8 cellular contexts compared by ENCODE assay signal in genomic region chr5:43313854-43314457, GRCh38. TPM values are rescaled to one million over a fixed set of nuclear protein-coding genes. Genes with fewer than 3 reads are reported as not detected.
DNase-seq lines count a peak whose midpoint lies in the region; ATAC-seq and TF ChIP-seq lines count a peak whose summit lies in the region.

No MANE protein-coding gene starts in this region.

- TF ChIP-seq CTCF in Panc1 (IDR thresholded peaks at IDR 0.05) (no peak), endodermal cell (conservative IDR thresholded peaks at IDR 0.05) (no peak), ovary (IDR thresholded peaks at IDR 0.05) (no peak)

- peak overlapping the region; percentile 79 to 85 for H3K4me3 ChIP-seq in Panc1 (ENCODE audit: low read depth in 2 of 2, low read length in 2 of 2)
- H3K4me3 ChIP-seq in endodermal cell (ENCODE audit: low read length) = peak overlapping the region; percentile 46
- peak overlapping the region; percentile 68 for H3K4me3 ChIP-seq in ovary

- H3K4me3 Mint-ChIP-seq in endodermal cell = peak overlapping the region; percentile 99

- peak overlapping the region; percentile 93 for H3K27ac Mint-ChIP-seq in endodermal cell

- intact Hi-C loops in Panc1 (cut with micrococcal nuclease; ENCODE audit: unreplicated experiment) = no loop called here
- intact Hi-C loops in ovary (cut with DNase I) = loop anchor here in 2 of 4 donors (5.0 to 10.0 kb wide), 2 partner anchors 189 to 192 kb away; partner anchors contain the start of gene ZNF131 (in 2 of the 2)

- 47 to 52% methylated on average over 6 to 8 of the region's 8 CpGs for WGBS in endodermal cell (ENCODE audit: insufficient coverage in 1 of 2, insufficient read length in 1 of 2), 2 experiments
- WGBS in ovary, 3 donors = 8 to 10% (median 9%) methylated on average over 8 of the region's 8 CpGs

- CTCF ChIA-PET in Panc1 (lab: Charles Lee) = interaction anchor here (0.7 to 2.3 kb wide), 2 partner anchors 76 to 246 kb away, joined by 3 to 6 read pairs; no protein-coding TSS in a partner anchor

- TF ChIP-seq POLR2A in ovary (IDR thresholded peaks at IDR 0.05) = no peak

- no peaks in the 10 kb centered on the region for H3K27me3 Mint-ChIP-seq in endodermal cell (ENCODE audit: insufficient read depth)

- no peak for TF ChIP-seq EP300 in ovary (IDR thresholded peaks at IDR 0.05)

- no TSS peak for BruUV-seq in Panc1 (replicated peaks; lab: Mats Ljungman, UMichigan)

- H3K4me1 ChIP-seq in Panc1 (ENCODE audit: control insufficient read depth, insufficient read depth, low read length) = peaks cover 14% of the 10 kb centered on the region
- peaks cover 7% of the 10 kb centered on the region for H3K4me1 ChIP-seq in endodermal cell (ENCODE audit: control insufficient read depth, insufficient read depth, low read length)
- H3K4me1 ChIP-seq in ovary (ENCODE audit: insufficient read depth) = peaks cover 5% of the 10 kb centered on the region

- H3K27me3 ChIP-seq in Panc1 (ENCODE audit: control insufficient read depth, insufficient read depth, low read length) (no peaks in the 10 kb centered on the region), endodermal cell (ENCODE audit: control insufficient read depth, insufficient read depth, low read length, poor library complexity, severe bottlenecking) (no peaks in the 10 kb centered on the region), ovary (no peaks in the 10 kb centered on the region)

- H3K9ac ChIP-seq in endodermal cell (ENCODE audit: extremely low read depth, low read length, poor library complexity, severe bottlenecking) = peak overlapping the region; percentile 43

- ATAC-seq in Panc1 (no peak), HG03095 (IDR thresholded peaks at IDR 0.05; ENCODE audit: unreplicated experiment) (no peak)

- in situ Hi-C loops in Panc1 (cut with HindIII; ENCODE audit: low pct_unique_long_range_greater_than_20kb, low sequenced_read_pairs) = no loop called here

- H3K4me1 Mint-ChIP-seq in endodermal cell = peaks cover 35% of the 10 kb centered on the region

- H3K9me3 Mint-ChIP-seq in endodermal cell = no peaks in the 10 kb centered on the region

- peak overlapping the region; percentile 98 for H3K27ac ChIP-seq in Panc1 (ENCODE audit: low read length)
- H3K27ac ChIP-seq in endodermal cell (ENCODE audit: low read depth, low read length) = peak overlapping the region; percentile 80
- H3K27ac ChIP-seq in ovary = peak overlapping the region in 1 of 2 donors; percentile 71

- H3K36me3 Mint-ChIP-seq in endodermal cell (ENCODE audit: low read depth) = peaks cover 10% of the 10 kb centered on the region

- POLR2A ChIA-PET in Panc1 (lab: Charles Lee) = interaction anchor here (0.6 kb wide), 1 partner anchor 170 kb away, joined by 4 read pairs; no protein-coding TSS in a partner anchor

- H3K9me3 ChIP-seq in Panc1 (ENCODE audit: control insufficient read depth, insufficient read depth, low read depth, low read length) (no peaks in the 10 kb centered on the region), endodermal cell (ENCODE audit: control insufficient read depth, low read length) (no peaks in the 10 kb centered on the region), ovary (no peaks in the 10 kb centered on the region)

- H3K36me3 ChIP-seq in Panc1 (ENCODE audit: control insufficient read depth, insufficient read depth, low read length) = peaks cover 3% of the 10 kb centered on the region; the same call in 1 of the 2 replicates
- H3K36me3 ChIP-seq in endodermal cell (ENCODE audit: control insufficient read depth, insufficient read depth, low read length) = peaks cover 17% of the 10 kb centered on the region
- H3K36me3 ChIP-seq in ovary = no peaks in the 10 kb centered on the region

- peak; percentile 1 for DNase-seq in activated effector memory CD4-positive, alpha-beta T cell treated with Interleukin-2 at 50 U/mL for 16 hours
- no peak for DNase-seq in activated effector memory CD4-positive, alpha-beta T cell treated with anti-CD3 and anti-CD28 coated beads, Interleukin-2, amount 50 U/mL, for 16 hours
- DNase-seq in Panc1 (ENCODE audit: low read depth, low spot score) = no peak
- peak; percentile 59 for DNase-seq in endodermal cell
- peak in 4 of 5 donors; percentile 12 to 36 (median 22) for DNase-seq in ovary
- DNase-seq in Kasumi-1 (lab: John Stamatoyannopoulos, UW) = no peak
- DNase-seq in NCI-H526 (lab: John Stamatoyannopoulos, UW) = no peak

RNA-seq across cellular contexts. Expression of gene HMGCS1, which starts 0.7 kb away (rescaled TPM):
- total RNA-seq in Panc1 (2021; ENCODE audit: unreplicated experiment) (66.1 TPM), endodermal cell (100 to 1,000 TPM; 142 to 176 TPM), ovary (100 to 1,000 TPM in 1 of 7 donors, 10 to 100 TPM in 6; 22.1 to 248 (median 33.6) TPM)
- polyA plus RNA-seq in Panc1 (2012; ENCODE audit: insufficient read length) = 20.2 TPM
- polyA plus RNA-seq in endodermal cell (2013, experiment 1 of 2) = 616 TPM
- 649 TPM for polyA plus RNA-seq in endodermal cell (2013, experiment 2 of 2)
- 100 to 1,000 TPM in 1 of 2 donors, 10 to 100 TPM in 1; 14.4 to 206 TPM for polyA plus RNA-seq in ovary

Comparison
In these comparisons a context has a peak if more than half of its experiments do, and no peak if none do; other contexts are left out.
1. DNase-seq: peak in activated effector memory CD4-positive, alpha-beta T cell treated with Interleukin-2 at 50 U/mL for 16 hours (single experiment), endodermal cell (single experiment) and ovary (4 of 5); none in activated effector memory CD4-positive, alpha-beta T cell treated with anti-CD3 and anti-CD28 coated beads, Interleukin-2, amount 50 U/mL, for 16 hours (single experiment), Panc1 (single experiment), Kasumi-1 (0 of 2) and NCI-H526 (0 of 2).
2. Peak in every context shown above with its lines, with median percentiles within 50 percentile points of each other: H3K4me3 ChIP-seq.